Comparison of ENCODE assay signal across 1 cellular context in the genomic region with DNA sequence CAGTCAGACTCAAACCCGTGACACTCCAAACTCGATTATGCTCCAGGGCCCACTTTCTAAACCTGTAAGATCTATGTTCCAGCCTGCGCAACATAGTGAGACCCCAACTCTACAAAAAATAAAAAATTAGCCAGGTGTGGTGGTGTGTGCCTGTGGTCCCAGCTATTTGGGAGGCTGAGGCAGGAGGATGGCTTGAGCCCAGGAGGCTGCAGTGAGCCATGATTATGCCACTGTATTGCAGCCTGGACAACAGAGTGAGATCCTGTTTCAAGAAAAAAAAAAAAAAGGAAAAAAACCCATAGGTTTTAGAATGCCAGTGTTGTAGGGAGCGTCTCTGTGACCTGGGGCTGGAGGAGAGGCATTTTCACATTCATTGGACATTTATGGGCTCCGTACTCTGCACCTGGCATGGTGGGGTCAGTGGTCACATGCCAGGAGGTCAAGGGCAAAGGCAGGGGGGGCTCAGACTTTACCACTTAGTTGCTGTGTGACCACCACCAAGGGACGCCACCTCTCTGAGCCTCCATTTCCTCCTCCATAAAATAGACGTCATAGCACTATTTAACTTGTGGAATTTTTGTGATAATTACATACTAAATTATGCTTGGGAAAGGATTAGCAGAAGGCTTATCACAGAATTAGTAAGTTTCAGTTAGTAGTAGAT.
A peak's percentile ranks its signal among the peaks of the same experiment; 100 is the strongest.
TF ChIP-seq lines count a peak whose summit lies in the region.

No MANE protein-coding gene starts in this region.

TF ChIP-seq in K562, 482 proteins besides CTCF, POLR2A, EP300 and RAD21 (continues in another document):
- no peak for TF ChIP-seq PTTG1 (tag; IDR thresholded peaks at IDR 0.05; ENCODE audit: low read depth)
- no peak for TF ChIP-seq HLTF (IDR thresholded peaks at IDR 0.05)
- no peak for TF ChIP-seq ZNF12 (CRISPR knock-in tag; IDR thresholded peaks at IDR 0.05)
- no peak for TF ChIP-seq NFYB (IDR thresholded peaks at IDR 0.05; ENCODE audit: extremely low read depth, insufficient read length)
- TF ChIP-seq ZNF282 (CRISPR knock-in tag; IDR thresholded peaks at IDR 0.05) = no peak
- TF ChIP-seq ZNF695 (CRISPR knock-in tag; IDR thresholded peaks at IDR 0.05) = no peak
- no peak for TF ChIP-seq HNRNPK (IDR thresholded peaks at IDR 0.05; ENCODE audit: low read depth, low read length, poor library complexity, severe bottlenecking)
- no peak for TF ChIP-seq NCOA6 (IDR thresholded peaks at IDR 0.05)
- TF ChIP-seq NCOA1 (IDR thresholded peaks at IDR 0.05; ENCODE audit: low read depth) = no peak
- TF ChIP-seq, protein P1, sequence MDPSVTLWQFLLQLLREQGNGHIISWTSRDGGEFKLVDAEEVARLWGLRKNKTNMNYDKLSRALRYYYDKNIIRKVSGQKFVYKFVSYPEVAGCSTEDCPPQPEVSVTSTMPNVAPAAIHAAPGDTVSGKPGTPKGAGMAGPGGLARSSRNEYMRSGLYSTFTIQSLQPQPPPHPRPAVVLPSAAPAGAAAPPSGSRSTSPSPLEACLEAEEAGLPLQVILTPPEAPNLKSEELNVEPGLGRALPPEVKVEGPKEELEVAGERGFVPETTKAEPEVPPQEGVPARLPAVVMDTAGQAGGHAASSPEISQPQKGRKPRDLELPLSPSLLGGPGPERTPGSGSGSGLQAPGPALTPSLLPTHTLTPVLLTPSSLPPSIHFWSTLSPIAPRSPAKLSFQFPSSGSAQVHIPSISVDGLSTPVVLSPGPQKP (CRISPR knock-in tag; IDR thresholded peaks at IDR 0.05) = no peak
- TF ChIP-seq YBX1 (IDR thresholded peaks at IDR 0.05) = no peak
- TF ChIP-seq HNRNPL (IDR thresholded peaks at IDR 0.05; ENCODE audit: low read depth, low read length) = no peak
- no peak for TF ChIP-seq MTF1 (CRISPR knock-in tag; IDR thresholded peaks at IDR 0.05; ENCODE audit: borderline replicate concordance)
- TF ChIP-seq, protein P2, sequence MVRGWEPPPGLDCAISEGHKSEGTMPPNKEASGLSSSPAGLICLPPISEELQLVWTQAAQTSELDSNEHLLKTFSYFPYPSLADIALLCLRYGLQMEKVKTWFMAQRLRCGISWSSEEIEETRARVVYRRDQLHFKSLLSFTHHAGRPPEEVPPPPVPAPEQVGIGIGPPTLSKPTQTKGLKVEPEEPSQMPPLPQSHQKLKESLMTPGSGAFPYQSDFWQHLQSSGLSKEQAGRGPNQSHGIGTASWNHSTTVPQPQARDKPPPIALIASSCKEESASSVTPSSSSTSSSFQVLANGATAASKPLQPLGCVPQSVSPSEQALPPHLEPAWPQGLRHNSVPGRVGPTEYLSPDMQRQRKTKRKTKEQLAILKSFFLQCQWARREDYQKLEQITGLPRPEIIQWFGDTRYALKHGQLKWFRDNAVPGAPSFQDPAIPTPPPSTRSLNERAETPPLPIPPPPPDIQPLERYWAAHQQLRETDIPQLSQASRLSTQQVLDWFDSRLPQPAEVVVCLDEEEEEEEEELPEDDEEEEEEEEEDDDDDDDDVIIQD (CRISPR knock-in tag; IDR thresholded peaks at IDR 0.05) = no peak
- no peak for TF ChIP-seq MCM3 (IDR thresholded peaks at IDR 0.05)
- TF ChIP-seq, protein P3, sequence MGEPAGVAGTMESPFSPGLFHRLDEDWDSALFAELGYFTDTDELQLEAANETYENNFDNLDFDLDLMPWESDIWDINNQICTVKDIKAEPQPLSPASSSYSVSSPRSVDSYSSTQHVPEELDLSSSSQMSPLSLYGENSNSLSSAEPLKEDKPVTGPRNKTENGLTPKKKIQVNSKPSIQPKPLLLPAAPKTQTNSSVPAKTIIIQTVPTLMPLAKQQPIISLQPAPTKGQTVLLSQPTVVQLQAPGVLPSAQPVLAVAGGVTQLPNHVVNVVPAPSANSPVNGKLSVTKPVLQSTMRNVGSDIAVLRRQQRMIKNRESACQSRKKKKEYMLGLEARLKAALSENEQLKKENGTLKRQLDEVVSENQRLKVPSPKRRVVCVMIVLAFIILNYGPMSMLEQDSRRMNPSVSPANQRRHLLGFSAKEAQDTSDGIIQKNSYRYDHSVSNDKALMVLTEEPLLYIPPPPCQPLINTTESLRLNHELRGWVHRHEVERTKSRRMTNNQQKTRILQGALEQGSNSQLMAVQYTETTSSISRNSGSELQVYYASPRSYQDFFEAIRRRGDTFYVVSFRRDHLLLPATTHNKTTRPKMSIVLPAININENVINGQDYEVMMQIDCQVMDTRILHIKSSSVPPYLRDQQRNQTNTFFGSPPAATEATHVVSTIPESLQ (CRISPR knock-in tag; IDR thresholded peaks at IDR 0.05) = no peak
- TF ChIP-seq SRSF3 (IDR thresholded peaks at IDR 0.05; ENCODE audit: insufficient read depth, low read length) = no peak
- TF ChIP-seq, protein P4, sequence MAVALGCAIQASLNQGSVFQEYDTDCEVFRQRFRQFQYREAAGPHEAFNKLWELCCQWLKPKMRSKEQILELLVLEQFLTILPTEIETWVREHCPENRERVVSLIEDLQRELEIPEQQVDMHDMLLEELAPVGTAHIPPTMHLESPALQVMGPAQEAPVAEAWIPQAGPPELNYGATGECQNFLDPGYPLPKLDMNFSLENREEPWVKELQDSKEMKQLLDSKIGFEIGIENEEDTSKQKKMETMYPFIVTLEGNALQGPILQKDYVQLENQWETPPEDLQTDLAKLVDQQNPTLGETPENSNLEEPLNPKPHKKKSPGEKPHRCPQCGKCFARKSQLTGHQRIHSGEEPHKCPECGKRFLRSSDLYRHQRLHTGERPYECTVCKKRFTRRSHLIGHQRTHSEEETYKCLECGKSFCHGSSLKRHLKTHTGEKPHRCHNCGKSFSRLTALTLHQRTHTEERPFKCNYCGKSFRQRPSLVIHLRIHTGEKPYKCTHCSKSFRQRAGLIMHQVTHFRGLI (CRISPR knock-in tag; IDR thresholded peaks at IDR 0.05) = no peak
- TF ChIP-seq, protein P5, sequence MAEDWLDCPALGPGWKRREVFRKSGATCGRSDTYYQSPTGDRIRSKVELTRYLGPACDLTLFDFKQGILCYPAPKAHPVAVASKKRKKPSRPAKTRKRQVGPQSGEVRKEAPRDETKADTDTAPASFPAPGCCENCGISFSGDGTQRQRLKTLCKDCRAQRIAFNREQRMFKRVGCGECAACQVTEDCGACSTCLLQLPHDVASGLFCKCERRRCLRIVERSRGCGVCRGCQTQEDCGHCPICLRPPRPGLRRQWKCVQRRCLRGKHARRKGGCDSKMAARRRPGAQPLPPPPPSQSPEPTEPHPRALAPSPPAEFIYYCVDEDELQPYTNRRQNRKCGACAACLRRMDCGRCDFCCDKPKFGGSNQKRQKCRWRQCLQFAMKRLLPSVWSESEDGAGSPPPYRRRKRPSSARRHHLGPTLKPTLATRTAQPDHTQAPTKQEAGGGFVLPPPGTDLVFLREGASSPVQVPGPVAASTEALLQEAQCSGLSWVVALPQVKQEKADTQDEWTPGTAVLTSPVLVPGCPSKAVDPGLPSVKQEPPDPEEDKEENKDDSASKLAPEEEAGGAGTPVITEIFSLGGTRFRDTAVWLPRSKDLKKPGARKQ (CRISPR knock-in tag; IDR thresholded peaks at IDR 0.05) = no peak
- no peak for TF ChIP-seq NFE2 (IDR thresholded peaks at IDR 0.05; ENCODE audit: low read depth)
- no peak for TF ChIP-seq NEUROD1 (IDR thresholded peaks at IDR 0.05; ENCODE audit: borderline replicate concordance, low read depth, low read length, partially characterized antibody)
- TF ChIP-seq MYNN (IDR thresholded peaks at IDR 0.05) = no peak
- TF ChIP-seq MYNN (CRISPR knock-in tag; IDR thresholded peaks at IDR 0.05) = no peak
- TF ChIP-seq, protein P6, sequence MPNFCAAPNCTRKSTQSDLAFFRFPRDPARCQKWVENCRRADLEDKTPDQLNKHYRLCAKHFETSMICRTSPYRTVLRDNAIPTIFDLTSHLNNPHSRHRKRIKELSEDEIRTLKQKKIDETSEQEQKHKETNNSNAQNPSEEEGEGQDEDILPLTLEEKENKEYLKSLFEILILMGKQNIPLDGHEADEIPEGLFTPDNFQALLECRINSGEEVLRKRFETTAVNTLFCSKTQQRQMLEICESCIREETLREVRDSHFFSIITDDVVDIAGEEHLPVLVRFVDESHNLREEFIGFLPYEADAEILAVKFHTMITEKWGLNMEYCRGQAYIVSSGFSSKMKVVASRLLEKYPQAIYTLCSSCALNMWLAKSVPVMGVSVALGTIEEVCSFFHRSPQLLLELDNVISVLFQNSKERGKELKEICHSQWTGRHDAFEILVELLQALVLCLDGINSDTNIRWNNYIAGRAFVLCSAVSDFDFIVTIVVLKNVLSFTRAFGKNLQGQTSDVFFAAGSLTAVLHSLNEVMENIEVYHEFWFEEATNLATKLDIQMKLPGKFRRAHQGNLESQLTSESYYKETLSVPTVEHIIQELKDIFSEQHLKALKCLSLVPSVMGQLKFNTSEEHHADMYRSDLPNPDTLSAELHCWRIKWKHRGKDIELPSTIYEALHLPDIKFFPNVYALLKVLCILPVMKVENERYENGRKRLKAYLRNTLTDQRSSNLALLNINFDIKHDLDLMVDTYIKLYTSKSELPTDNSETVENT (CRISPR knock-in tag; IDR thresholded peaks at IDR 0.05) = no peak
- TF ChIP-seq, protein P7, sequence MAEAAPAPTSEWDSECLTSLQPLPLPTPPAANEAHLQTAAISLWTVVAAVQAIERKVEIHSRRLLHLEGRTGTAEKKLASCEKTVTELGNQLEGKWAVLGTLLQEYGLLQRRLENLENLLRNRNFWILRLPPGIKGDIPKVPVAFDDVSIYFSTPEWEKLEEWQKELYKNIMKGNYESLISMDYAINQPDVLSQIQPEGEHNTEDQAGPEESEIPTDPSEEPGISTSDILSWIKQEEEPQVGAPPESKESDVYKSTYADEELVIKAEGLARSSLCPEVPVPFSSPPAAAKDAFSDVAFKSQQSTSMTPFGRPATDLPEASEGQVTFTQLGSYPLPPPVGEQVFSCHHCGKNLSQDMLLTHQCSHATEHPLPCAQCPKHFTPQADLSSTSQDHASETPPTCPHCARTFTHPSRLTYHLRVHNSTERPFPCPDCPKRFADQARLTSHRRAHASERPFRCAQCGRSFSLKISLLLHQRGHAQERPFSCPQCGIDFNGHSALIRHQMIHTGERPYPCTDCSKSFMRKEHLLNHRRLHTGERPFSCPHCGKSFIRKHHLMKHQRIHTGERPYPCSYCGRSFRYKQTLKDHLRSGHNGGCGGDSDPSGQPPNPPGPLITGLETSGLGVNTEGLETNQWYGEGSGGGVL (CRISPR knock-in tag; IDR thresholded peaks at IDR 0.05) = no peak
- TF ChIP-seq, protein P8, sequence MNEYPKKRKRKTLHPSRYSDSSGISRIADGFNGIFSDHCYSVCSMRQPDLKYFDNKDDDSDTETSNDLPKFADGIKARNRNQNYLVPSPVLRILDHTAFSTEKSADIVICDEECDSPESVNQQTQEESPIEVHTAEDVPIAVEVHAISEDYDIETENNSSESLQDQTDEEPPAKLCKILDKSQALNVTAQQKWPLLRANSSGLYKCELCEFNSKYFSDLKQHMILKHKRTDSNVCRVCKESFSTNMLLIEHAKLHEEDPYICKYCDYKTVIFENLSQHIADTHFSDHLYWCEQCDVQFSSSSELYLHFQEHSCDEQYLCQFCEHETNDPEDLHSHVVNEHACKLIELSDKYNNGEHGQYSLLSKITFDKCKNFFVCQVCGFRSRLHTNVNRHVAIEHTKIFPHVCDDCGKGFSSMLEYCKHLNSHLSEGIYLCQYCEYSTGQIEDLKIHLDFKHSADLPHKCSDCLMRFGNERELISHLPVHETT (CRISPR knock-in tag; conservative IDR thresholded peaks at IDR 0.05 in 1 of 2, IDR thresholded peaks at IDR 0.05 in 1 of 2) = no peak
- TF ChIP-seq FOS (IDR thresholded peaks at IDR 0.05; ENCODE audit: extremely low read depth, insufficient read length) = no peak
- peak; percentile 86 for TF ChIP-seq ZNF121 (CRISPR knock-in tag; conservative IDR thresholded peaks at IDR 0.05)
- TF ChIP-seq, protein P9, sequence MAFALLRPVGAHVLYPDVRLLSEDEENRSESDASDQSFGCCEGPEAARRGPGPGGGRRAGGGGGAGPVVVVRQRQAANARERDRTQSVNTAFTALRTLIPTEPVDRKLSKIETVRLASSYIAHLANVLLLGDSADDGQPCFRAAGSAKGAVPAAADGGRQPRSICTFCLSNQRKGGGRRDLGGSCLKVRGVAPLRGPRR (CRISPR knock-in tag; IDR thresholded peaks at IDR 0.05) = no peak
- TF ChIP-seq HDAC6 (IDR thresholded peaks at IDR 0.05; ENCODE audit: low read depth, low read length) = no peak
- 0 out of 2 replicates have a peak, but pooled peaks have one; percentile 20 for TF ChIP-seq HDAC2 (IDR thresholded peaks at IDR 0.05)
- TF ChIP-seq GABPB1 (CRISPR knock-in tag; IDR thresholded peaks at IDR 0.05) = no peak
- TF ChIP-seq BCOR (IDR thresholded peaks at IDR 0.05) = peak; percentile 48; the same call in 1 of the 2 replicates
- 0 out of 4 replicates have a peak, but pooled peaks of 1 of the 2 experiments have one; percentile 5 for TF ChIP-seq RCOR1 (IDR thresholded peaks at IDR 0.05; ENCODE audit: borderline replicate concordance in 1 of 2, low read depth in 2 of 2, low read length in 2 of 2)
- TF ChIP-seq, protein P10, sequence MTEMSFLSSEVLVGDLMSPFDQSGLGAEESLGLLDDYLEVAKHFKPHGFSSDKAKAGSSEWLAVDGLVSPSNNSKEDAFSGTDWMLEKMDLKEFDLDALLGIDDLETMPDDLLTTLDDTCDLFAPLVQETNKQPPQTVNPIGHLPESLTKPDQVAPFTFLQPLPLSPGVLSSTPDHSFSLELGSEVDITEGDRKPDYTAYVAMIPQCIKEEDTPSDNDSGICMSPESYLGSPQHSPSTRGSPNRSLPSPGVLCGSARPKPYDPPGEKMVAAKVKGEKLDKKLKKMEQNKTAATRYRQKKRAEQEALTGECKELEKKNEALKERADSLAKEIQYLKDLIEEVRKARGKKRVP (CRISPR knock-in tag; IDR thresholded peaks at IDR 0.05) = no peak
- peak in 1 of 2 experiments; percentile 45; a peak in 2 of 4 replicates for TF ChIP-seq KDM1A (IDR thresholded peaks at IDR 0.05)
- no peak for TF ChIP-seq ZNF586 (CRISPR knock-in tag; conservative IDR thresholded peaks at IDR 0.05)
- no peak for TF ChIP-seq JUND (IDR thresholded peaks at IDR 0.05; ENCODE audit: borderline replicate concordance, low read depth, low read length)
- no peak for TF ChIP-seq JUND (tag; IDR thresholded peaks at IDR 0.05; ENCODE audit: borderline replicate concordance, low read depth, low read length)
- TF ChIP-seq CSDE1 (IDR thresholded peaks at IDR 0.05) = no peak
- TF ChIP-seq RFX1 (IDR thresholded peaks at IDR 0.05) = no peak
- no peak for TF ChIP-seq RUNX1 (IDR thresholded peaks at IDR 0.05; ENCODE audit: low read depth)
- TF ChIP-seq PYGO2 (tag; IDR thresholded peaks at IDR 0.05) = no peak
- TF ChIP-seq, protein P11, sequence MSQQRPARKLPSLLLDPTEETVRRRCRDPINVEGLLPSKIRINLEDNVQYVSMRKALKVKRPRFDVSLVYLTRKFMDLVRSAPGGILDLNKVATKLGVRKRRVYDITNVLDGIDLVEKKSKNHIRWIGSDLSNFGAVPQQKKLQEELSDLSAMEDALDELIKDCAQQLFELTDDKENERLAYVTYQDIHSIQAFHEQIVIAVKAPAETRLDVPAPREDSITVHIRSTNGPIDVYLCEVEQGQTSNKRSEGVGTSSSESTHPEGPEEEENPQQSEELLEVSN (IDR thresholded peaks at IDR 0.05; ENCODE audit: borderline replicate concordance in 1 of 2, extremely low read depth in 1 of 2, insufficient read depth in 1 of 2, insufficient read length in 1 of 2, low read depth in 1 of 2, low read length in 1 of 2, poor library complexity in 1 of 2, severe bottlenecking in 1 of 2) = no peak
